ENCODE assay signal across 21 cellular contexts in genomic region chr12:1896964-1897363, GRCh38. TPM values are rescaled to one million over a fixed set of nuclear protein-coding genes. Genes with fewer than 3 reads are reported as not detected.
DNase-seq lines count a peak whose midpoint lies in the region; ATAC-seq and TF ChIP-seq lines count a peak whose summit lies in the region.
"Had no signal": no experiment of that assay in that cellular context is flagged by ENCODE, and none has a peak within 500 bp of the region (broad histone marks: within the 10 kb centered on the region; RNA-seq: fewer than 3 reads in every experiment).

No MANE protein-coding gene starts in this region.

- intact Hi-C loops in activated CD8-positive, alpha-beta T cell treated with anti-CD3 and anti-CD28 coated beads for 36 hours (cut with micrococcal nuclease) = no loop called here
- intact Hi-C loops in esophagus muscularis mucosa (cut with DNase I) = no loop called here
- intact Hi-C loops in activated T-helper 2 cell treated with anti-CD3 and anti-CD28 coated beads, Interferon-gamma antibody, Interleukin-2, Interleukin-4, amounts not matched to agents 10 μg/mL and 5 μg/mL and 100 μg/mL, durations not matched to agents 14 hours and 24 hours and 36 hours (cut with micrococcal nuclease) = no loop called here

- ATAC-seq in activated CD8-positive, alpha-beta T cell treated with anti-CD3 and anti-CD28 coated beads, Interleukin-2, amount 10 ng/mL, durations not matched to agents 7 days and 5 days = no peak
- no peak for ATAC-seq in activated CD8-positive, alpha-beta T cell treated with anti-CD3 and anti-CD28 coated beads for 36 hours
- no peak for ATAC-seq in RWPE2 (ENCODE audit: low read depth)
- ATAC-seq: GM12878 had no signal

- no peaks in the 10 kb centered on the region for H3K36me3 Mint-ChIP-seq in activated CD8-positive, alpha-beta T cell treated with anti-CD3 and anti-CD28 coated beads, Interleukin-2, amount 10 ng/mL, durations not matched to agents 7 days and 5 days (ENCODE audit: low read depth)
- H3K36me3 Mint-ChIP-seq in activated CD8-positive, alpha-beta T cell treated with anti-CD3 and anti-CD28 coated beads for 36 hours (ENCODE audit: low read depth) = no peaks in the 10 kb centered on the region
- no peaks in the 10 kb centered on the region for H3K36me3 Mint-ChIP-seq in activated T-helper 2 cell treated with anti-CD3 and anti-CD28 coated beads, Interferon-gamma antibody, Interleukin-2, Interleukin-4, amounts not matched to agents 10 μg/mL and 5 μg/mL and 100 μg/mL, durations not matched to agents 14 hours and 24 hours and 36 hours (ENCODE audit: low read depth)

- 52% methylated on average over 5 of the region's 5 CpGs for WGBS in esophagus muscularis mucosa

- no peak overlapping the region for H3K27ac ChIP-seq in RWPE2 (ENCODE audit: poor library complexity, severe bottlenecking)
- no peak overlapping the region for H3K27ac ChIP-seq in esophagus muscularis mucosa (replicated peaks in 1 of 4)
- H3K27ac ChIP-seq: 22Rv1, BLaER1, C4-2B, GM23248 had no signal

- no peak overlapping the region for H3K4me3 ChIP-seq in RWPE2 (ENCODE audit: severe bottlenecking)
- no peak overlapping the region for H3K4me3 ChIP-seq in esophagus muscularis mucosa
- H3K4me3 ChIP-seq in MG63 = no peak overlapping the region
- H3K4me3 ChIP-seq: BLaER1, GM12878, GM23248, HAP-1 had no signal

- no peak for TF ChIP-seq CTCF in activated CD8-positive, alpha-beta T cell treated with anti-CD3 and anti-CD28 coated beads for 36 hours (IDR thresholded peaks at IDR 0.05)
- TF ChIP-seq CTCF in RWPE2 (IDR thresholded peaks at IDR 0.05; ENCODE audit: poor library complexity, severe bottlenecking) (no peak), esophagus muscularis mucosa (IDR thresholded peaks at IDR 0.05) (no peak)

- H3K27ac Mint-ChIP-seq in activated CD8-positive, alpha-beta T cell treated with anti-CD3 and anti-CD28 coated beads, Interleukin-2, amount 10 ng/mL, durations not matched to agents 7 days and 5 days = no peak overlapping the region
- no peak overlapping the region for H3K27ac Mint-ChIP-seq in activated CD8-positive, alpha-beta T cell treated with anti-CD3 and anti-CD28 coated beads for 36 hours
- H3K27ac Mint-ChIP-seq in activated T-helper 2 cell treated with anti-CD3 and anti-CD28 coated beads, Interferon-gamma antibody, Interleukin-2, Interleukin-4, amounts not matched to agents 10 μg/mL and 5 μg/mL and 100 μg/mL, durations not matched to agents 14 hours and 24 hours and 36 hours = no peak overlapping the region
- H3K27ac Mint-ChIP-seq: B cell; CD4-positive, alpha-beta T cell had no signal

- no peak overlapping the region for H3K4me3 Mint-ChIP-seq in activated CD8-positive, alpha-beta T cell treated with anti-CD3 and anti-CD28 coated beads, Interleukin-2, amount 10 ng/mL, durations not matched to agents 7 days and 5 days
- no peak overlapping the region for H3K4me3 Mint-ChIP-seq in activated CD8-positive, alpha-beta T cell treated with anti-CD3 and anti-CD28 coated beads for 36 hours
- H3K4me3 Mint-ChIP-seq in activated T-helper 2 cell treated with anti-CD3 and anti-CD28 coated beads, Interferon-gamma antibody, Interleukin-2, Interleukin-4, amounts not matched to agents 10 μg/mL and 5 μg/mL and 100 μg/mL, durations not matched to agents 14 hours and 24 hours and 36 hours (ENCODE audit: low read depth) = no peak overlapping the region
- H3K4me3 Mint-ChIP-seq: B cell; CD4-positive, alpha-beta T cell; CD8-positive, alpha-beta memory T cell had no signal

- no peaks in the 10 kb centered on the region for H3K4me1 Mint-ChIP-seq in activated CD8-positive, alpha-beta T cell treated with anti-CD3 and anti-CD28 coated beads, Interleukin-2, amount 10 ng/mL, durations not matched to agents 7 days and 5 days (ENCODE audit: low read depth)
- H3K4me1 Mint-ChIP-seq in activated CD8-positive, alpha-beta T cell treated with anti-CD3 and anti-CD28 coated beads for 36 hours (ENCODE audit: low read depth) = no peaks in the 10 kb centered on the region
- H3K4me1 Mint-ChIP-seq in activated T-helper 2 cell treated with anti-CD3 and anti-CD28 coated beads, Interferon-gamma antibody, Interleukin-2, Interleukin-4, amounts not matched to agents 10 μg/mL and 5 μg/mL and 100 μg/mL, durations not matched to agents 14 hours and 24 hours and 36 hours (ENCODE audit: low read depth) = no peaks in the 10 kb centered on the region
- H3K4me1 Mint-ChIP-seq: B cell; CD8-positive, alpha-beta memory T cell had no signal

- CTCF ChIA-PET in activated CD8-positive, alpha-beta T cell treated with anti-CD3 and anti-CD28 coated beads, Interleukin-2, amount 10 ng/mL, durations not matched to agents 7 days and 5 days (lab: Charles Lee) = no interaction called here
- CTCF ChIA-PET in activated CD8-positive, alpha-beta T cell treated with anti-CD3 and anti-CD28 coated beads for 36 hours (lab: Charles Lee) = interaction anchor here (1.9 kb wide), 1 partner anchor 43 kb away, joined by 10 read pairs; no protein-coding TSS in a partner anchor

- no peak for TF ChIP-seq POLR2A in esophagus muscularis mucosa (IDR thresholded peaks at IDR 0.05; ENCODE audit: low read depth)

- peaks cover 4% of the 10 kb centered on the region for H3K9me3 Mint-ChIP-seq in activated CD8-positive, alpha-beta T cell treated with anti-CD3 and anti-CD28 coated beads, Interleukin-2, amount 10 ng/mL, durations not matched to agents 7 days and 5 days (ENCODE audit: insufficient read depth)
- peaks cover 5% of the 10 kb centered on the region for H3K9me3 Mint-ChIP-seq in activated CD8-positive, alpha-beta T cell treated with anti-CD3 and anti-CD28 coated beads for 36 hours
- H3K9me3 Mint-ChIP-seq in activated T-helper 2 cell treated with anti-CD3 and anti-CD28 coated beads, Interferon-gamma antibody, Interleukin-2, Interleukin-4, amounts not matched to agents 10 μg/mL and 5 μg/mL and 100 μg/mL, durations not matched to agents 14 hours and 24 hours and 36 hours = peaks cover 12% of the 10 kb centered on the region

- H3K27me3 ChIP-seq in RWPE2 (ENCODE audit: insufficient read depth, poor library complexity, severe bottlenecking) (peaks cover 62% of the 10 kb centered on the region), esophagus muscularis mucosa (no peaks in the 10 kb centered on the region), MG63 (no peaks in the 10 kb centered on the region)
- H3K27me3 ChIP-seq: BLaER1 had no signal

- POLR2A ChIA-PET in activated CD8-positive, alpha-beta T cell treated with anti-CD3 and anti-CD28 coated beads, Interleukin-2, amount 10 ng/mL, durations not matched to agents 7 days and 5 days (lab: Charles Lee) = no interaction called here
- POLR2A ChIA-PET in activated CD8-positive, alpha-beta T cell treated with anti-CD3 and anti-CD28 coated beads for 36 hours (lab: Charles Lee) = interaction anchor here (0.6 to 0.7 kb wide), 2 partner anchors 9 to 10 kb away, joined by 3 read pairs; no protein-coding TSS in a partner anchor

- peak; percentile 11 for DNase-seq in activated CD8-positive, alpha-beta T cell treated with anti-CD3 and anti-CD28 coated beads, Interleukin-2, amount 10 ng/mL, durations not matched to agents 7 days and 5 days
- DNase-seq in activated CD8-positive, alpha-beta T cell treated with anti-CD3 and anti-CD28 coated beads for 36 hours = no peak
- DNase-seq in RWPE2 (ENCODE audit: low spot score) (peak; percentile 7), esophagus muscularis mucosa (ENCODE audit: extremely low spot score) (peak; percentile 79), CD1c-positive myeloid dendritic cell (ENCODE audit: extremely low spot score) (no peak), MG63 (no peak)
- DNase-seq in activated T-helper 2 cell treated with anti-CD3 and anti-CD28 coated beads, Interferon-gamma antibody, Interleukin-2, Interleukin-4, amounts not matched to agents 10 μg/mL and 5 μg/mL and 100 μg/mL, durations not matched to agents 14 hours and 24 hours and 36 hours (ENCODE audit: low spot score) = no peak
- DNase-seq: CD4-positive, alpha-beta T cell; CD8-positive, alpha-beta memory T cell; DMS 273 treated with DMSO at 0.1 percent for 48 hours; DMS79; EL; GDM1; GM23248 had no signal

- no peaks in the 10 kb centered on the region for H3K9me3 ChIP-seq in RWPE2 (ENCODE audit: severe bottlenecking)
- H3K9me3 ChIP-seq in esophagus muscularis mucosa = peaks cover 0 to 10% (median 4%) of the 10 kb centered on the region in 4 donors
- H3K9me3 ChIP-seq in MG63 = peaks cover 10% of the 10 kb centered on the region
- H3K9me3 ChIP-seq: HAP-1 had no signal

- H3K36me3 ChIP-seq in RWPE2 (ENCODE audit: low read depth) (no peaks in the 10 kb centered on the region), esophagus muscularis mucosa (no peaks in the 10 kb centered on the region), MG63 (no peaks in the 10 kb centered on the region)
- H3K36me3 ChIP-seq: BLaER1, HAP-1 had no signal

- H3K4me1 ChIP-seq in RWPE2 (ENCODE audit: insufficient read depth, poor library complexity, severe bottlenecking) = peaks cover 3% of the 10 kb centered on the region
- no peaks in the 10 kb centered on the region for H3K4me1 ChIP-seq in esophagus muscularis mucosa
- H3K4me1 ChIP-seq: BLaER1, HAP-1 had no signal

- no peak for TF ChIP-seq EP300 in esophagus muscularis mucosa (IDR thresholded peaks at IDR 0.05)

- peaks cover 40% of the 10 kb centered on the region for H3K27me3 Mint-ChIP-seq in activated CD8-positive, alpha-beta T cell treated with anti-CD3 and anti-CD28 coated beads, Interleukin-2, amount 10 ng/mL, durations not matched to agents 7 days and 5 days (ENCODE audit: low read depth)
- peaks cover 14% of the 10 kb centered on the region for H3K27me3 Mint-ChIP-seq in activated CD8-positive, alpha-beta T cell treated with anti-CD3 and anti-CD28 coated beads for 36 hours
- peaks cover 56% of the 10 kb centered on the region for H3K27me3 Mint-ChIP-seq in activated T-helper 2 cell treated with anti-CD3 and anti-CD28 coated beads, Interferon-gamma antibody, Interleukin-2, Interleukin-4, amounts not matched to agents 10 μg/mL and 5 μg/mL and 100 μg/mL, durations not matched to agents 14 hours and 24 hours and 36 hours (ENCODE audit: low read depth)

RNA-seq across cellular contexts. Expression of gene CACNA2D4, which starts 21.5 kb away (rescaled TPM):
- total RNA-seq in activated CD8-positive, alpha-beta T cell treated with anti-CD3 and anti-CD28 coated beads, Interleukin-2, amount 10 ng/mL, durations not matched to agents 7 days and 5 days = 1 to 10 TPM; 6.8 to 7.0 TPM
- 1 to 10 TPM; 4.2 to 4.3 TPM for total RNA-seq in activated CD8-positive, alpha-beta T cell treated with anti-CD3 and anti-CD28 coated beads for 36 hours
- total RNA-seq in esophagus muscularis mucosa = 1 to 10 TPM in 3 of 4 donors, under 1 TPM in 1; 0.84 to 3.8 (median 3.4) TPM
- 6.2 and 10.0 TPM in 2 replicates for total RNA-seq in activated T-helper 2 cell treated with anti-CD3 and anti-CD28 coated beads, Interferon-gamma antibody, Interleukin-2, Interleukin-4, amounts not matched to agents 10 μg/mL and 5 μg/mL and 100 μg/mL, durations not matched to agents 14 hours and 24 hours and 36 hours
- 0.91 and 1.4 TPM in 2 replicates for total RNA-seq in MG63 (2014; rRNA removed; shearing (Covaris generic); ENCODE audit: low replicate concordance)
- total RNA-seq: GM23248, H4 had no signal

Comparison
In these comparisons a context has a peak if more than half of its experiments do, and no peak if none do; other contexts are left out.
1. DNase-seq: peak in activated CD8-positive, alpha-beta T cell treated with anti-CD3 and anti-CD28 coated beads, Interleukin-2, amount 10 ng/mL, durations not matched to agents 7 days and 5 days (single experiment), RWPE2 (single experiment) and esophagus muscularis mucosa (single experiment); none in activated CD8-positive, alpha-beta T cell treated with anti-CD3 and anti-CD28 coated beads for 36 hours (single experiment), activated T-helper 2 cell treated with anti-CD3 and anti-CD28 coated beads, Interferon-gamma antibody, Interleukin-2, Interleukin-4, amounts not matched to agents 10 μg/mL and 5 μg/mL and 100 μg/mL, durations not matched to agents 14 hours and 24 hours and 36 hours (single experiment), CD1c-positive myeloid dendritic cell (single experiment) and MG63 (single experiment).